ENCODE assay signal across 20 cellular contexts in the genomic region with DNA sequence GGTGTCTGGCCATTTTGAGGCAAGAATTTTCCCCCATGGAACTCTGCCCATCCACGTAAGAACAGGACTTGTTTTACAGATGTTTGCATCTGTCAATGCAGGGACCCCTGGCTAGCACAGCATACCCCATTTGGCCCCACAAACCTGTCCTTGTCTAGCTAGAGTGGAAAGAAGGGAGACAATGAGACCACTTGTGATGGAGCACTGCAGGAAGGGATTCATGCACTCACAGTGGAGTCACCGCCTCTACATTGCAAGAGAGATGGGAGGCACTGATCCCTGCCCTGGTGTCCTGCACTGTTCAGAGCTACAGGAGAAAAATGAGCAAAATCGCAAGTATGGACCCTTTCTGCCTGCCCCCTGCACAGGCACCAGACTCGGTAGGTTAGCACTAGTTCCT.
"Had no signal": no experiment of that assay in that cellular context is flagged by ENCODE, and none has a peak within 500 bp of the region (broad histone marks: within the 10 kb centered on the region; RNA-seq: fewer than 3 reads in every experiment).

No MANE protein-coding gene starts in this region.

- H3K4me3 ChIP-seq: heart right ventricle, left lung, lung, ovary, prostate gland, sigmoid colon, spleen, tibial nerve, uterus had no signal

- FAIRE-seq: kidney, small intestine had no signal

- DNase-seq: heart right ventricle; hippocampal formation; kidney; left colon; left lung; naive thymus-derived CD8-positive, alpha-beta T cell; ovary; retina; right cardiac atrium; sigmoid colon; small intestine; spleen; stimulated activated CD4-positive, alpha-beta T cell treated with anti-CD3 and anti-CD28 coated beads, Interleukin-4, amount 100 ng/mL, for 24 hours; stimulated activated naive CD4-positive, alpha-beta T cell; uterus had no signal

- ATAC-seq: heart right ventricle; left colon; left lung; naive thymus-derived CD8-positive, alpha-beta T cell; right cardiac atrium; stimulated activated effector memory CD8-positive, alpha-beta T cell treated with anti-CD3 and anti-CD28 coated beads, Interleukin-12 subunit alpha, Interleukin-12 subunit beta, amount 100 ng/mL, for 72 hours had no signal

- H3K4me1 ChIP-seq: left lung, prostate gland, sigmoid colon, tibial nerve, uterus had no signal

- H3K27me3 ChIP-seq: heart right ventricle, left lung, ovary, sigmoid colon, tibial nerve, uterus had no signal

- H3K36me3 ChIP-seq: heart right ventricle, left lung, neutrophil, ovary, prostate gland, sigmoid colon, spleen, tibial nerve, uterus had no signal

- H3K9me3 ChIP-seq: heart right ventricle, left lung, neutrophil, ovary, prostate gland, sigmoid colon, spleen, tibial nerve, uterus had no signal

- H3K27ac ChIP-seq: heart right ventricle, left lung, neutrophil, ovary, prostate gland, sigmoid colon, spleen, tibial nerve, uterus had no signal
